1 cellular context compared by ENCODE assay signal in genomic region chr1:148277865-148278279, GRCh38.
TF ChIP-seq lines count a peak whose summit lies in the region.

No MANE protein-coding gene starts in this region.

TF ChIP-seq in A549, 52 proteins besides CTCF, POLR2A, EP300 and RAD21 (continued from another document):
- TF ChIP-seq BCL3 (IDR thresholded peaks at IDR 0.05), result 0 out of 3 replicates have a peak, but pooled peaks have one; percentile 25
